17 cellular contexts compared by ENCODE assay signal in the genomic region with DNA sequence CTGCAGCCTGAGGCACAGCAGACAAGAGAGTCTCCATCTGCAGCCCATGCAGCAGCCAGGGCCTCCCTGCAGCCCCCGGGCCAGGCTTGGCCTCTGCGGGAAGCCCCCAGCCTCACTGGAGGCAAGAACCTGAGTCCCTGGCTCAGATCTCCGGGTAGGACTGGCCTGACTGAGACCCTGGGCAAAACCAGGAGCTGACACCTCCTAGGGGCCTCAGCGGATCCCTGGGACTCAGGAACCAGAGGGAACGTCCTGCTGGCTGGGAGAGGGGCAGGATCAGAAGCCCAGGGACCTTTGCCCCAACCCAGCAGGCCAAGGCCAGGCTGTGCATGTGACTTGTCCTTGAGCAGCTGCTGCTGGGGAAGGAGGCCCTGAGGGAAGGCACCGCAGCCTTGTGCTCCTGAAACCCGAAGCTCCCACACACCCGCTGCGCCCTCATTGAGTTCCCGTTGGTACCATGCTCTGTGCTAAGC. TPM values are rescaled to one million over a fixed set of nuclear protein-coding genes. Genes with fewer than 3 reads are reported as not detected.
DNase-seq lines count a peak whose midpoint lies in the region; ATAC-seq, FAIRE-seq and TF ChIP-seq lines count a peak whose summit lies in the region.
"Had no signal": no experiment of that assay in that cellular context is flagged by ENCODE, and none has a peak within 500 bp of the region (broad histone marks: within the 10 kb centered on the region; RNA-seq: fewer than 3 reads in every experiment).

No MANE protein-coding gene starts in this region.

- H3F3A ChIP-seq in PC-3 (ENCODE audit: low read length, unreplicated experiment): no peaks in the 10 kb centered on the region

- H3K9me3 ChIP-seq in BLaER1: no peaks in the 10 kb centered on the region
- H3K9me3 ChIP-seq in small intestine (ENCODE audit: control insufficient read depth, low read depth): no peaks in the 10 kb centered on the region
- H3K9me3 ChIP-seq in PC-3 (ENCODE audit: low read length): no peaks in the 10 kb centered on the region

- no TSS peak for BruUV-seq in PC-3 (replicated peaks; lab: Mats Ljungman, UMichigan)

- H3K27me3 ChIP-seq in BLaER1 (no peaks in the 10 kb centered on the region), H7 (ENCODE audit: control insufficient read depth, insufficient read depth, low read length) (no peaks in the 10 kb centered on the region; the same call in 1 of the 2 replicates), small intestine (ENCODE audit: control insufficient read depth in 2 of 2, insufficient read depth in 2 of 2, low read length in 2 of 2) (peaks cover 0 to 7% of the 10 kb centered on the region in 2 donors), PC-3 (ENCODE audit: low read length) (no peaks in the 10 kb centered on the region)

- FAIRE-seq in small intestine (lab: Jason Lieb, UNC): no peak
- FAIRE-seq: GM12892 had no signal

- TF ChIP-seq CTCF in PC-3 (conservative IDR thresholded peaks at IDR 0.05; ENCODE audit: low read depth, low read length): no peak

- 0 out of 2 replicates have a peak, but pooled peaks cover 6% of the 10 kb centered on the region for H4K20me1 ChIP-seq in BLaER1
- H4K20me1 ChIP-seq in PC-3 (ENCODE audit: low read length): no peaks in the 10 kb centered on the region

- H3K4me3 ChIP-seq in BLaER1 (no peak overlapping the region), H7 (ENCODE audit: insufficient read depth, low read depth, low read length) (no peak overlapping the region), small intestine (ENCODE audit: low read depth in 1 of 2, low read length in 2 of 2) (no peak overlapping the region), PC-3 (ENCODE audit: low read length) (no peak overlapping the region)
- H3K4me3 ChIP-seq: GM23338, K562 had no signal

- H3K9ac ChIP-seq in BLaER1 (no peak overlapping the region), PC-3 (ENCODE audit: low read length) (no peak overlapping the region)

- H3K4me2 ChIP-seq in BLaER1 (peak overlapping the region; percentile 26; the same call in 1 of the 2 replicates), PC-3 (ENCODE audit: low read length) (no peak overlapping the region)
- H3K4me2 ChIP-seq: GM23338 had no signal

- H3K36me3 ChIP-seq in BLaER1 (no peaks in the 10 kb centered on the region), H7 (replicated peaks; ENCODE audit: control insufficient read depth, insufficient read depth, low read length) (no peaks in the 10 kb centered on the region), small intestine (ENCODE audit: control insufficient read depth in 2 of 2, insufficient read depth in 2 of 2, low read length in 2 of 2) (no peaks in the 10 kb centered on the region), PC-3 (ENCODE audit: low read depth, low read length) (no peaks in the 10 kb centered on the region)

- POLR2A ChIA-PET in PC-3 (lab: Charles Lee; ENCODE audit: unreplicated experiment): no interaction called here

- H3K4me1 ChIP-seq in BLaER1: peaks cover 44% of the 10 kb centered on the region
- H3K4me1 ChIP-seq in small intestine (ENCODE audit: control insufficient read depth in 2 of 2, insufficient read depth in 1 of 2, low read depth in 1 of 2, low read length in 1 of 2): no peaks in the 10 kb centered on the region
- no peaks in the 10 kb centered on the region for H3K4me1 ChIP-seq in PC-3 (ENCODE audit: insufficient read depth, low read length)

- DNase-seq in H7 (peak; percentile 50), left kidney (ENCODE audit: low read depth, low spot score) (peak; percentile 26), small intestine (peak; percentile 49), PC-3 (no peak), SK-N-DZ (ENCODE audit: low spot score) (no peak)
- DNase-seq: COR-L47, DMS153, NCI-H1417, NCI-H2029, NCI-H510A, NCI-H774 had no signal

- intact Hi-C loops in PC-3 (cut with micrococcal nuclease): no loop called here

- H3K9me2 ChIP-seq in PC-3 (replicated peaks; ENCODE audit: low read length): no peaks in the 10 kb centered on the region

- no peaks in the 10 kb centered on the region for H3K79me2 ChIP-seq in PC-3 (ENCODE audit: low read length)

- CTCF ChIA-PET in PC-3 (lab: Charles Lee): no interaction called here

- ATAC-seq in PC-3 (no peak), HG02642 (IDR thresholded peaks at IDR 0.05; ENCODE audit: poor library complexity, unreplicated experiment) (no peak)
- ATAC-seq: GM23338, K562 had no signal

- WGBS in small intestine, 3 donors: 45 to 72% (median 56%) methylated on average over 8 to 10 of the region's 10 CpGs

- H3K27ac ChIP-seq in BLaER1: 0 out of 2 replicates have a peak overlapping the region, but pooled peaks have one; percentile 14
- no peak overlapping the region for H3K27ac ChIP-seq in small intestine (ENCODE audit: low read depth in 1 of 2, low read length in 1 of 2)
- no peak overlapping the region for H3K27ac ChIP-seq in PC-3 (ENCODE audit: low read length)

- H2AFZ ChIP-seq in PC-3 (ENCODE audit: low read length): no peak overlapping the region
- H2AFZ ChIP-seq: GM23338 had no signal

RNA-seq across cellular contexts. Expression of a gene that starts 1.7 kb away (rescaled TPM):
- 0.42 and 1.5 TPM in 2 replicates for total RNA-seq in H7 (2014; rRNA removed; shearing (Covaris generic))
- polyA plus RNA-seq in small intestine: under 1 TPM in 1 of 3 donors, not detected in 2; 0.19 TPM
- not detected in 2 replicates for total RNA-seq in PC-3 (2014; rRNA removed)
- 0.59 and 3.0 TPM in 2 replicates for polyA plus RNA-seq in SK-N-DZ (2014; cell fraction: cytosol; rRNA removed)
- 12.7 and 14.8 TPM in 2 replicates for polyA plus RNA-seq in SK-N-DZ (2014; cell fraction: nucleus; rRNA removed)

RNA-seq across cellular contexts. Expression of a gene that starts 14.8 kb away (rescaled TPM):
- total RNA-seq in H7 (2014; rRNA removed; shearing (Covaris generic)): not detected in 2 replicates
- polyA plus RNA-seq in small intestine: 10 to 100 TPM in 2 of 3 donors, 1 to 10 TPM in 1; 5.2 to 19.9 (median 17.3) TPM
- total RNA-seq in PC-3 (2014; rRNA removed): 8.6 and 17.0 TPM in 2 replicates
- polyA plus RNA-seq in SK-N-DZ (2014; cell fraction: cytosol; rRNA removed): not detected in 2 replicates
- 0.32 and 1.5 TPM in 2 replicates for polyA plus RNA-seq in SK-N-DZ (2014; cell fraction: nucleus; rRNA removed)
- total RNA-seq: GM23338 had no signal
- polyA plus RNA-seq: GM23338 had no signal

RNA-seq across cellular contexts. Expression of a gene that starts 17.1 kb away (rescaled TPM):
- total RNA-seq in H7 (2014; rRNA removed; shearing (Covaris generic)): not detected in 2 replicates
- polyA plus RNA-seq in small intestine: not detected
- not detected in 2 replicates for total RNA-seq in PC-3 (2014; rRNA removed)
- polyA plus RNA-seq in SK-N-DZ (2014; cell fraction: cytosol; rRNA removed): not detected in 2 replicates
- polyA plus RNA-seq in SK-N-DZ (2014; cell fraction: nucleus; rRNA removed): not detected in 2 replicates
- total RNA-seq: GM23338, K562 had no signal
- polyA plus RNA-seq: CD14-positive monocyte, GM23338, K562 had no signal

RNA-seq across cellular contexts. Expression of a gene that starts 28.0 kb away (rescaled TPM):
- total RNA-seq in H7 (2014; rRNA removed; shearing (Covaris generic)): not detected in 2 replicates
- polyA plus RNA-seq in small intestine: not detected
- 0.11 TPM in 1 of 2 replicates, not detected in the other for total RNA-seq in PC-3 (2014; rRNA removed)
- 0.09 and 0.15 TPM in 2 replicates for polyA plus RNA-seq in SK-N-DZ (2014; cell fraction: cytosol; rRNA removed)
- polyA plus RNA-seq in SK-N-DZ (2014; cell fraction: nucleus; rRNA removed): 0.21 TPM in 1 of 2 replicates, not detected in the other
- total RNA-seq: K562 had no signal
- polyA plus RNA-seq: CD14-positive monocyte, K562 had no signal

RNA-seq across cellular contexts. Expression of a gene that starts 38.3 kb away (rescaled TPM):
- 236 and 269 TPM in 2 replicates for total RNA-seq in H7 (2014; rRNA removed; shearing (Covaris generic))
- 100 to 1,000 TPM; 376 to 718 (median 417) TPM for polyA plus RNA-seq in small intestine
- total RNA-seq in PC-3 (2014; rRNA removed): 203 and 289 TPM in 2 replicates
- 449 and 479 TPM in 2 replicates for polyA plus RNA-seq in SK-N-DZ (2014; cell fraction: cytosol; rRNA removed)
- polyA plus RNA-seq in SK-N-DZ (2014; cell fraction: nucleus; rRNA removed): 255 and 331 TPM in 2 replicates

Comparison
In these comparisons a context has a peak if more than half of its experiments do, and no peak if none do; other contexts are left out.
1. DNase-seq: peak in H7 (single experiment), left kidney (single experiment) and small intestine (single experiment); none in PC-3 (single experiment) and SK-N-DZ (single experiment).